ENCODE assay signal across 26 cellular contexts in genomic region chr3:138334608-138335007, GRCh38. TPM values are rescaled to one million over a fixed set of nuclear protein-coding genes. Genes with fewer than 3 reads are reported as not detected.
DNase-seq lines count a peak whose midpoint lies in the region; ATAC-seq, FAIRE-seq and TF ChIP-seq lines count a peak whose summit lies in the region.
"Had no signal": no experiment of that assay in that cellular context is flagged by ENCODE, and none has a peak within 500 bp of the region (broad histone marks: within the 10 kb centered on the region; RNA-seq: fewer than 3 reads in every experiment).

No MANE protein-coding gene starts in this region.

- no peaks in the 10 kb centered on the region for H3K9me3 ChIP-seq in esophagus muscularis mucosa
- H3K9me3 ChIP-seq in pancreas: no peaks in the 10 kb centered on the region
- H3K9me3 ChIP-seq: BE2C, BLaER1 had no signal

- FAIRE-seq in pancreas (lab: Jason Lieb, UNC): no peak
- FAIRE-seq: A204.1, G401.6, GM12891, GM19239 had no signal

- intact Hi-C loops in esophagus muscularis mucosa (cut with DNase I) (loop anchor here (5.0 kb wide), 1 partner anchor 83 kb away; no protein-coding TSS in a partner anchor), pancreas (cut with DNase I) (no loop called here)

- no peak for TF ChIP-seq CTCF in esophagus muscularis mucosa (IDR thresholded peaks at IDR 0.05)
- TF ChIP-seq CTCF in pancreas (IDR thresholded peaks at IDR 0.05): no peak

- H3K4me3 Mint-ChIP-seq in activated CD8-positive, alpha-beta memory T cell treated with anti-CD3 and anti-CD28 coated beads, Interleukin-2, amount 10 ng/mL, durations not matched to agents 7 days and 5 days: no peak overlapping the region
- H3K4me3 Mint-ChIP-seq: CD14-positive monocyte; CD4-positive, alpha-beta memory T cell; CD8-positive, alpha-beta memory T cell had no signal

- no peak for TF ChIP-seq POLR2A in esophagus muscularis mucosa (IDR thresholded peaks at IDR 0.05; ENCODE audit: low read depth)

- H3K36me3 ChIP-seq in esophagus muscularis mucosa: no peaks in the 10 kb centered on the region
- H3K36me3 ChIP-seq in pancreas: no peaks in the 10 kb centered on the region
- H3K36me3 ChIP-seq: BE2C, BLaER1 had no signal

- H3K4me1 ChIP-seq in esophagus muscularis mucosa: peaks cover 3 to 7% (median 4%) of the 10 kb centered on the region in 4 donors
- H3K4me1 ChIP-seq in pancreas: peaks cover 5 to 9% (median 7%) of the 10 kb centered on the region in 3 donors
- H3K4me1 ChIP-seq: BE2C had no signal

- no peaks in the 10 kb centered on the region for H3K27me3 ChIP-seq in esophagus muscularis mucosa
- H3K27me3 ChIP-seq in pancreas: no peaks in the 10 kb centered on the region
- H3K27me3 ChIP-seq: BE2C, BLaER1 had no signal

- TF ChIP-seq EP300 in esophagus muscularis mucosa (IDR thresholded peaks at IDR 0.05): no peak

- 87% methylated on average over 4 of the region's 4 CpGs for WGBS in esophagus muscularis mucosa
- WGBS in pancreas, 2 donors: 39 to 41% methylated on average over 4 of the region's 4 CpGs

- no peak for ATAC-seq in activated CD8-positive, alpha-beta memory T cell treated with anti-CD3 and anti-CD28 coated beads, Interleukin-2, amount 10 ng/mL, durations not matched to agents 7 days and 5 days
- ATAC-seq in left lobe of liver (no peak), pancreas (peak in 3 of 4 donors; percentile 14 to 64 (median 18)), GM21576 (IDR thresholded peaks at IDR 0.05; ENCODE audit: unreplicated experiment) (no peak)

- H3K27ac ChIP-seq in esophagus muscularis mucosa (replicated peaks in 1 of 4): no peak overlapping the region
- peak overlapping the region in 1 of 4 donors; percentile 8 for H3K27ac ChIP-seq in pancreas
- H3K27ac ChIP-seq: BLaER1 had no signal

- H3K9me3 Mint-ChIP-seq in activated CD8-positive, alpha-beta memory T cell treated with anti-CD3 and anti-CD28 coated beads, Interleukin-2, amount 10 ng/mL, durations not matched to agents 7 days and 5 days (ENCODE audit: low read depth): no peaks in the 10 kb centered on the region
- H3K9me3 Mint-ChIP-seq: CD14-positive monocyte; CD4-positive, alpha-beta memory T cell; CD4-positive, CD25-positive, alpha-beta regulatory T cell; CD8-positive, alpha-beta memory T cell had no signal

- no peak overlapping the region for H3K27ac Mint-ChIP-seq in activated CD8-positive, alpha-beta memory T cell treated with anti-CD3 and anti-CD28 coated beads, Interleukin-2, amount 10 ng/mL, durations not matched to agents 7 days and 5 days
- H3K27ac Mint-ChIP-seq: CD14-positive monocyte; CD4-positive, CD25-positive, alpha-beta regulatory T cell had no signal

- H3K36me3 Mint-ChIP-seq in activated CD8-positive, alpha-beta memory T cell treated with anti-CD3 and anti-CD28 coated beads, Interleukin-2, amount 10 ng/mL, durations not matched to agents 7 days and 5 days: no peaks in the 10 kb centered on the region
- H3K36me3 Mint-ChIP-seq: CD14-positive monocyte; CD4-positive, CD25-positive, alpha-beta regulatory T cell had no signal

- peaks cover 8% of the 10 kb centered on the region for H3K27me3 Mint-ChIP-seq in activated CD8-positive, alpha-beta memory T cell treated with anti-CD3 and anti-CD28 coated beads, Interleukin-2, amount 10 ng/mL, durations not matched to agents 7 days and 5 days

- peak; percentile 19 for DNase-seq in activated CD8-positive, alpha-beta memory T cell treated with anti-CD3 and anti-CD28 coated beads, Interleukin-2, amount 10 ng/mL, durations not matched to agents 7 days and 5 days
- no peak for DNase-seq in activated CD8-positive, alpha-beta memory T cell treated with anti-CD3 and anti-CD28 coated beads, Interleukin-2, amount 50 U/mL, for 4 hours
- DNase-seq in esophagus muscularis mucosa (ENCODE audit: extremely low spot score) (peak; percentile 66), left lobe of liver (ENCODE audit: low spot score) (peak; percentile 4), pancreas (no peak), SK-N-DZ (ENCODE audit: low spot score) (no peak), NCI-H82 treated with DMSO at 0.1 percent for 48 hours (lab: John Stamatoyannopoulos, UW; ENCODE audit: unreplicated experiment) (no peak)
- DNase-seq: 8988T; ACHN; BE2C; C1 segment of cervical spinal cord; CD4-positive, alpha-beta memory T cell; CD4-positive, CD25-positive, alpha-beta regulatory T cell; CD8-positive, alpha-beta memory T cell; COR-L47; DMS 273 treated with DMSO at 0.1 percent for 48 hours; DMS79 treated with DMSO at 0.1 percent for 48 hours; GF-D8 had no signal

- peaks cover 9% of the 10 kb centered on the region for H3K4me1 Mint-ChIP-seq in activated CD8-positive, alpha-beta memory T cell treated with anti-CD3 and anti-CD28 coated beads, Interleukin-2, amount 10 ng/mL, durations not matched to agents 7 days and 5 days

- no peak overlapping the region for H3K4me3 ChIP-seq in esophagus muscularis mucosa
- H3K4me3 ChIP-seq in pancreas: no peak overlapping the region
- H3K4me3 ChIP-seq: BLaER1 had no signal

- CTCF ChIA-PET in activated CD8-positive, alpha-beta memory T cell treated with anti-CD3 and anti-CD28 coated beads, Interleukin-2, amount 10 ng/mL, durations not matched to agents 7 days and 5 days (lab: Charles Lee): interaction anchor here (1.8 to 2.4 kb wide), 2 partner anchors 12 to 83 kb away, joined by 7 read pairs; no protein-coding TSS in a partner anchor

RNA-seq across cellular contexts. Expression of gene NME9, which starts 5.0 kb away (rescaled TPM):
- total RNA-seq in activated CD8-positive, alpha-beta memory T cell treated with anti-CD3 and anti-CD28 coated beads, Interleukin-2, amount 10 ng/mL, durations not matched to agents 7 days and 5 days: not detected
- total RNA-seq in esophagus muscularis mucosa (under 1 TPM in 1 of 4 donors, not detected in 3; 0.40 TPM), left lobe of liver (not detected), pancreas (1 to 10 TPM in 1 of 6 donors, under 1 TPM in 5; 0.47 to 1.8 (median 0.77) TPM)
- 1 to 10 TPM in 1 of 2 donors, under 1 TPM in 1; 0.91 to 3.5 TPM for polyA plus RNA-seq in pancreas
- polyA plus RNA-seq in SK-N-DZ (2014; cell fraction: cytosol; rRNA removed): 0.96 TPM in 1 of 2 replicates, not detected in the other
- polyA plus RNA-seq in SK-N-DZ (2014; cell fraction: nucleus; rRNA removed): 1.5 and 1.7 TPM in 2 replicates
- total RNA-seq: A673; CD4-positive, CD25-positive, alpha-beta regulatory T cell; CD8-positive, alpha-beta memory T cell had no signal
- polyA plus RNA-seq: CD14-positive monocyte had no signal

RNA-seq across cellular contexts. Expression of gene MRAS, which starts 13.8 kb away (rescaled TPM):
- total RNA-seq in activated CD8-positive, alpha-beta memory T cell treated with anti-CD3 and anti-CD28 coated beads, Interleukin-2, amount 10 ng/mL, durations not matched to agents 7 days and 5 days: not detected
- total RNA-seq in esophagus muscularis mucosa: 10 to 100 TPM; 35.6 to 59.2 (median 45.8) TPM
- total RNA-seq in left lobe of liver: 6.1 TPM
- total RNA-seq in pancreas: 10 to 100 TPM in 1 of 6 donors, 1 to 10 TPM in 5; 2.3 to 12.6 (median 5.6) TPM
- 1 to 10 TPM; 2.8 to 5.3 TPM for polyA plus RNA-seq in pancreas
- polyA plus RNA-seq in SK-N-DZ (2014; cell fraction: cytosol; rRNA removed): 26.9 and 28.8 TPM in 2 replicates
- 13.2 and 16.4 TPM in 2 replicates for polyA plus RNA-seq in SK-N-DZ (2014; cell fraction: nucleus; rRNA removed)
- total RNA-seq: CD4-positive, CD25-positive, alpha-beta regulatory T cell had no signal
- polyA plus RNA-seq: CD4-positive, alpha-beta memory T cell; CD4-positive, CD25-positive, alpha-beta regulatory T cell had no signal

Comparison
In these comparisons a context has a peak if more than half of its experiments do, and no peak if none do; other contexts are left out.
1. DNase-seq: peak in activated CD8-positive, alpha-beta memory T cell treated with anti-CD3 and anti-CD28 coated beads, Interleukin-2, amount 10 ng/mL, durations not matched to agents 7 days and 5 days (single experiment), esophagus muscularis mucosa (single experiment) and left lobe of liver (single experiment); none in activated CD8-positive, alpha-beta memory T cell treated with anti-CD3 and anti-CD28 coated beads, Interleukin-2, amount 50 U/mL, for 4 hours (single experiment), pancreas (0 of 6), SK-N-DZ (single experiment) and NCI-H82 treated with DMSO at 0.1 percent for 48 hours (single experiment).
2. ATAC-seq: peak in pancreas (3 of 4); none in activated CD8-positive, alpha-beta memory T cell treated with anti-CD3 and anti-CD28 coated beads, Interleukin-2, amount 10 ng/mL, durations not matched to agents 7 days and 5 days (single experiment), left lobe of liver (single experiment) and GM21576 (single experiment).